ENCODE assay signal across 12 cellular contexts in the genomic region with DNA sequence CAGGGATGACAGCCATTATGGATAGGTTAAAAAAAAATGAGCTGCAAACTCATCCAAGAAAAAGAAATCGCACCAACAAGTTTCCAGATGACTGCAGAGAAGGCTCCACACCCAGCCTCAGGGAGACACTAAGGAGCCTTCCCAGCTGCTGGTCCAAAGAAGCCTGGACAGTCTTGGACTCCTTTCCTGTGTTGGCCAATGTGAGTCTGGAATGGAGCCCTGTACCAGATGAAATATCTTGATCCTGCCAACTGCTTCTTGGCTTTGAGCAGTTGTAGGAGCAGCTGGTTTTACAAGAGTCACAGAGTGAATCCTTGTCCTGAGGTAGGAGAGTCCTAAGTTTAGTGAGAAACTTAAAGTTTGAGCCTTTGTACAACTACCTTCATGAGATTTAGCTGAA. TPM values are rescaled to one million over a fixed set of nuclear protein-coding genes. Genes with fewer than 3 reads are reported as not detected.
A peak's percentile ranks its signal among the peaks of the same experiment; 100 is the strongest.
DNase-seq lines count a peak whose midpoint lies in the region; TF ChIP-seq lines count a peak whose summit lies in the region.
"Had no signal": no experiment of that assay in that cellular context is flagged by ENCODE, and none has a peak within 500 bp of the region (broad histone marks: within the 10 kb centered on the region; RNA-seq: fewer than 3 reads in every experiment).

No MANE protein-coding gene starts in this region.

- TF ChIP-seq CTCF in MCF 10A (IDR thresholded peaks at IDR 0.05; ENCODE audit: unreplicated experiment), result no peak
- no peak for TF ChIP-seq CTCF in mammary epithelial cell (conservative IDR thresholded peaks at IDR 0.05 in 1 of 2, IDR thresholded peaks at IDR 0.05 in 1 of 2; ENCODE audit: extremely low read depth in 1 of 2, insufficient read depth in 1 of 2, low read depth in 1 of 2, low read length in 2 of 2)
- TF ChIP-seq CTCF in uterus (IDR thresholded peaks at IDR 0.05), result no peak

- WGBS in mammary epithelial cell (ENCODE audit: low coverage, missing lambda C conversion rate), result 60% methylated on average over 1 of the region's 1 CpG
- no CpG with 5 or more reads among the region's 1 CpG for WGBS in mesendoderm (ENCODE audit: extremely low coverage, insufficient coverage, low lambda C conversion rate)

- POLR2A ChIA-PET in MCF 10A (lab: Yijun Ruan, JAX), result interaction anchor here (0.6 to 2.0 kb wide), 10 partner anchors 14 to 65 kb away, joined by 3 to 7 read pairs (median 4); a partner anchor contains a TSS

- H3K9me3 Mint-ChIP-seq in MCF 10A (ENCODE audit: unreplicated experiment), result no peaks in the 10 kb centered on the region
- H3K9me3 Mint-ChIP-seq: IgD-negative memory B cell had no signal

- peaks cover 92% of the 10 kb centered on the region for H3K79me2 ChIP-seq in mammary epithelial cell (ENCODE audit: insufficient read depth, low read length)
- peaks cover 36% of the 10 kb centered on the region for H3K79me2 ChIP-seq in mesendoderm (ENCODE audit: control insufficient read depth, insufficient read depth, low read length)

- no peak overlapping the region for H3K56ac ChIP-seq in mesendoderm (ENCODE audit: low read length)

- BruUV-seq in MCF 10A (replicated peaks; lab: Mats Ljungman, UMichigan) (no TSS peak), mammary epithelial cell (replicated peaks; lab: Mats Ljungman, UMichigan) (no TSS peak)

- H2BK15ac ChIP-seq in mesendoderm (replicated peaks; ENCODE audit: low read depth), result no peak overlapping the region

- no peak overlapping the region for H3K4me3 ChIP-seq in mammary epithelial cell (replicated peaks in 1 of 3; ENCODE audit: insufficient read depth in 1 of 3, low read depth in 2 of 3, low read length in 3 of 3)
- no peak overlapping the region for H3K4me3 ChIP-seq in mesendoderm (ENCODE audit: low read length)
- H3K4me3 ChIP-seq in uterus, result no peak overlapping the region
- H3K4me3 ChIP-seq: BLaER1, SK-N-MC had no signal

- H3K18ac ChIP-seq in mesendoderm (ENCODE audit: low read length), result no peak overlapping the region

- no peak overlapping the region for H2AFZ ChIP-seq in mammary epithelial cell (ENCODE audit: low read depth, low read length)

- CTCF ChIA-PET in MCF 10A (lab: Yijun Ruan, JAX) (interaction anchor here (0.5 to 1.2 kb wide), 3 partner anchors 9 to 426 kb away, joined by 3 read pairs; no protein-coding TSS in a partner anchor), mammary epithelial cell (lab: Charles Lee; ENCODE audit: low non-redundant PET) (no interaction called here)

- H2BK120ac ChIP-seq in mesendoderm (ENCODE audit: low read depth, low read length), result no peak overlapping the region

- dilution Hi-C loops in mammary epithelial cell (cut with HindIII; ENCODE audit: low sequenced_read_pairs), result no loop called here

- no peak overlapping the region for H3K4me3 Mint-ChIP-seq in MCF 10A (ENCODE audit: unreplicated experiment)
- H3K4me3 Mint-ChIP-seq: IgD-negative memory B cell had no signal

- in situ Hi-C loops in mammary epithelial cell (cut with MboI; ENCODE audit: low sequenced_read_pairs in 2 of 2), result no loop called here

- intact Hi-C loops in MCF 10A (cut with micrococcal nuclease), result no loop called here
- intact Hi-C loops in mammary epithelial cell (cut with micrococcal nuclease), result no loop called here
- intact Hi-C loops in uterus (cut with DNase I; ENCODE audit: low total_unique reads), result no loop called here

- H3K36me3 ChIP-seq in mammary epithelial cell (ENCODE audit: insufficient read depth, low read length), result peaks cover 38% of the 10 kb centered on the region
- peaks cover 2% of the 10 kb centered on the region for H3K36me3 ChIP-seq in mesendoderm (ENCODE audit: control insufficient read depth, insufficient read depth, low read length)
- H3K36me3 ChIP-seq in uterus, result no peaks in the 10 kb centered on the region
- H3K36me3 ChIP-seq: neutrophil had no signal

- H3K4ac ChIP-seq in mesendoderm (ENCODE audit: low read depth, low read length), result peak overlapping the region; percentile 16

- H3K23ac ChIP-seq in mesendoderm (ENCODE audit: low read length), result no peak overlapping the region

- H4K20me1 ChIP-seq in mammary epithelial cell (ENCODE audit: insufficient read depth, low read length), result peaks cover 2% of the 10 kb centered on the region

- H3K27me3 ChIP-seq in mammary epithelial cell (ENCODE audit: insufficient read depth, low read length) (no peaks in the 10 kb centered on the region), mesendoderm (ENCODE audit: insufficient read depth, low read length, poor library complexity) (no peaks in the 10 kb centered on the region), uterus (no peaks in the 10 kb centered on the region)
- H3K27me3 ChIP-seq: BLaER1, neutrophil had no signal

- TF ChIP-seq POLR2A in uterus (IDR thresholded peaks at IDR 0.05), result no peak

- H4K8ac ChIP-seq in mesendoderm (ENCODE audit: low read depth, low read length), result no peak overlapping the region

- no peak overlapping the region for H2BK5ac ChIP-seq in mesendoderm (ENCODE audit: low read length)

- no peaks in the 10 kb centered on the region for H3K27me3 Mint-ChIP-seq in MCF 10A (ENCODE audit: insufficient read depth, unreplicated experiment)
- H3K27me3 Mint-ChIP-seq: IgD-negative memory B cell had no signal

- H3K4me1 ChIP-seq in mammary epithelial cell (ENCODE audit: insufficient read depth, low read length), result peaks cover 34% of the 10 kb centered on the region
- H3K4me1 ChIP-seq in mesendoderm (ENCODE audit: control insufficient read depth, low read depth, low read length), result peaks cover 4% of the 10 kb centered on the region
- peaks cover 0 to 3% of the 10 kb centered on the region in 2 donors for H3K4me1 ChIP-seq in uterus

- peak overlapping the region; percentile 42 for H3K27ac Mint-ChIP-seq in MCF 10A (ENCODE audit: low read depth, unreplicated experiment)

- H3K27ac ChIP-seq in mammary epithelial cell (ENCODE audit: insufficient read depth, low read depth, low read length), result no peak overlapping the region
- H3K27ac ChIP-seq in mesendoderm (ENCODE audit: low read depth, low read length), result no peak overlapping the region
- peak overlapping the region in 1 of 2 donors; percentile 55 for H3K27ac ChIP-seq in uterus
- H3K27ac ChIP-seq: BLaER1, SK-N-MC had no signal

- H3K9me3 ChIP-seq in mammary epithelial cell (replicated peaks; ENCODE audit: insufficient read depth, low read length) (no peaks in the 10 kb centered on the region), uterus (no peaks in the 10 kb centered on the region)
- H3K9me3 ChIP-seq: BLaER1, neutrophil had no signal

- peaks cover 79% of the 10 kb centered on the region for H3K36me3 Mint-ChIP-seq in MCF 10A (ENCODE audit: insufficient read depth, unreplicated experiment)

- H3K4me2 ChIP-seq in mammary epithelial cell (ENCODE audit: insufficient read depth, low read depth, low read length) (no peak overlapping the region), mesendoderm (ENCODE audit: low read length) (no peak overlapping the region)
- H3K4me2 ChIP-seq: BLaER1 had no signal

- peak; percentile 40 for DNase-seq in MCF 10A (ENCODE audit: unreplicated experiment)
- DNase-seq in mammary epithelial cell, result no peak
- DNase-seq in cerebellar cortex (ENCODE audit: low spot score), result peak; percentile 28
- DNase-seq in mesendoderm, result no peak
- DNase-seq in uterus, result peak; percentile 42 to 71
- DNase-seq in activated effector memory CD4-positive, alpha-beta T cell treated with Interleukin-2 at 50 U/mL for 16 hours, result no peak
- no peak for DNase-seq in NCI-H524 (lab: John Stamatoyannopoulos, UW)
- DNase-seq in NK-92 treated with Interleukin-12 subunit alpha and Interleukin-12 subunit beta, amount 100 ng/mL, for 24 hours (lab: John Stamatoyannopoulos, UW), result no peak

- H3K9ac ChIP-seq in mammary epithelial cell (ENCODE audit: insufficient read depth, low read length) (no peak overlapping the region), mesendoderm (ENCODE audit: low read length) (no peak overlapping the region)
- H3K9ac ChIP-seq: BLaER1 had no signal

- no peak overlapping the region for H2AK5ac ChIP-seq in mesendoderm (ENCODE audit: low read length)

- peaks cover 10% of the 10 kb centered on the region for H3K79me1 ChIP-seq in mesendoderm (ENCODE audit: low read length)

- peaks cover 41% of the 10 kb centered on the region for H3K4me1 Mint-ChIP-seq in MCF 10A (ENCODE audit: insufficient read depth, unreplicated experiment)

- H4K5ac ChIP-seq in mesendoderm (ENCODE audit: low read length), result no peak overlapping the region

RNA-seq across cellular contexts. Expression of a gene that starts 44.4 kb away (rescaled TPM):
- total RNA-seq in MCF 10A (2022), result 327 and 339 TPM in 2 replicates
- 100 to 1,000 TPM; 208 to 360 TPM for total RNA-seq in mammary epithelial cell
- polyA plus RNA-seq in mammary epithelial cell, result 106 TPM
- polyA minus RNA-seq in mammary epithelial cell, result 301 TPM
- polyA plus RNA-seq in mesendoderm (2013, experiment 1 of 2), result 155 TPM
- polyA plus RNA-seq in mesendoderm (2013, experiment 2 of 2), result 154 TPM
- 10 to 100 TPM; 27.1 to 93.6 (median 64.1) TPM for total RNA-seq in uterus

Comparison
In these comparisons a context has a peak if more than half of its experiments do, and no peak if none do; other contexts are left out.
1. DNase-seq: peak in MCF 10A (single experiment), cerebellar cortex (single experiment) and uterus (2 of 2); none in mammary epithelial cell (single experiment), mesendoderm (single experiment), activated effector memory CD4-positive, alpha-beta T cell treated with Interleukin-2 at 50 U/mL for 16 hours (single experiment), NCI-H524 (0 of 2) and NK-92 treated with Interleukin-12 subunit alpha and Interleukin-12 subunit beta, amount 100 ng/mL, for 24 hours (single experiment).